ENCODE assay signal across 15 cellular contexts in genomic region chr14:57755018-57755521, GRCh38.
"Had no signal": no experiment of that assay in that cellular context is flagged by ENCODE, and none has a peak within 500 bp of the region (broad histone marks: within the 10 kb centered on the region; RNA-seq: fewer than 3 reads in every experiment).

No MANE protein-coding gene starts in this region.

- ATAC-seq: foreskin keratinocyte, left lobe of liver had no signal

- FAIRE-seq: islet of Langerhans had no signal

- H3K4me3 ChIP-seq: esophagus squamous epithelium, ovary, upper lobe of left lung had no signal

- H3K36me3 ChIP-seq: esophagus squamous epithelium, ovary, upper lobe of left lung had no signal

- H3K27me3 ChIP-seq: esophagus squamous epithelium, foreskin keratinocyte, ovary, upper lobe of left lung had no signal

- H3K4me1 ChIP-seq: esophagus squamous epithelium, foreskin keratinocyte had no signal

- H3K27ac ChIP-seq: esophagus squamous epithelium, foreskin keratinocyte, ovary, upper lobe of left lung had no signal

- H3K9me3 ChIP-seq: esophagus squamous epithelium, ovary, upper lobe of left lung had no signal

- DNase-seq: activated CD4-positive, alpha-beta memory T cell treated with anti-CD3 and anti-CD28 coated beads for 36 hours; activated CD4-positive, alpha-beta T cell treated with anti-CD3 and anti-CD28 coated beads for 1 hour; activated gamma-delta T cell treated with Interleukin-2 at 50 U/mL for 16 hours; activated naive CD8-positive, alpha-beta T cell treated with anti-CD3 and anti-CD28 coated beads, Interleukin-2, amount 10 ng/mL, durations not matched to agents 7 days and 5 days; activated T-cell treated with anti-CD3 and anti-CD28 coated beads, Interleukin-2, amount 50 U/mL, for 48 hours; anterior cingulate cortex; esophagus squamous epithelium; foreskin keratinocyte; head of caudate nucleus; ovary; stimulated activated CD4-positive, alpha-beta T cell treated with anti-CD3 and anti-CD28 coated beads, Interleukin-12 subunit alpha, Interleukin-12 subunit beta, amount 100 ng/mL, for 4 hours; stimulated activated naive CD4-positive, alpha-beta T cell treated with Interleukin-2 at 50 U/mL for 16 hours; upper lobe of left lung had no signal
